In genomic region chr6:47180633-47181032, GRCh38 we compare ENCODE assay signal across 14 cellular contexts.
DNase-seq lines count a peak whose midpoint lies in the region; ATAC-seq and TF ChIP-seq lines count a peak whose summit lies in the region.
"Had no signal": no experiment of that assay in that cellular context is flagged by ENCODE, and none has a peak within 500 bp of the region (broad histone marks: within the 10 kb centered on the region; RNA-seq: fewer than 3 reads in every experiment).

No MANE protein-coding gene starts in this region.

- H3K4me1 ChIP-seq in RWPE2 (ENCODE audit: insufficient read depth, poor library complexity, severe bottlenecking) = peaks cover 12% of the 10 kb centered on the region

- peak overlapping the region; percentile 20 for H3K27ac ChIP-seq in RWPE2 (ENCODE audit: poor library complexity, severe bottlenecking)
- H3K27ac ChIP-seq: transverse colon had no signal

- ATAC-seq in RWPE2 (ENCODE audit: low read depth) = peak; percentile 99
- no peak for ATAC-seq in HG03460 (IDR thresholded peaks at IDR 0.05; ENCODE audit: unreplicated experiment)

- H3K9me3 ChIP-seq in RWPE2 (ENCODE audit: severe bottlenecking) = no peaks in the 10 kb centered on the region
- H3K9me3 ChIP-seq: transverse colon had no signal

- TF ChIP-seq CTCF in AG10803 (conservative IDR thresholded peaks at IDR 0.05; ENCODE audit: low read length) = no peak
- TF ChIP-seq CTCF in RWPE2 (IDR thresholded peaks at IDR 0.05; ENCODE audit: poor library complexity, severe bottlenecking) = peak; percentile 20
- no peak for TF ChIP-seq CTCF in fibroblast of villous mesenchyme (IDR thresholded peaks at IDR 0.05; ENCODE audit: insufficient read depth, low read depth, low read length)

- H3K4me3 ChIP-seq in AG10803 (ENCODE audit: low read length) = no peak overlapping the region
- H3K4me3 ChIP-seq in RWPE2 (ENCODE audit: severe bottlenecking) = no peak overlapping the region
- H3K4me3 ChIP-seq in fibroblast of villous mesenchyme (ENCODE audit: low read depth, low read length) = no peak overlapping the region
- H3K4me3 ChIP-seq: transverse colon had no signal

- no peaks in the 10 kb centered on the region for H3K27me3 ChIP-seq in RWPE2 (ENCODE audit: insufficient read depth, poor library complexity, severe bottlenecking)
- H3K27me3 ChIP-seq: transverse colon had no signal

- DNase-seq in AG10803 (ENCODE audit: low read depth) (peak; percentile 41), H4 (ENCODE audit: low spot score) (peak; percentile 27), RWPE2 (ENCODE audit: low spot score) (peak; percentile 65), fibroblast of villous mesenchyme (ENCODE audit: low read depth) (peak; percentile 11), NCI-H2107 (lab: John Stamatoyannopoulos, UW) (no peak)
- no peak for DNase-seq in effector CD4-positive, alpha-beta T cell
- DNase-seq in stimulated activated CD4-positive, alpha-beta T cell treated with anti-CD3 and anti-CD28 coated beads, Interleukin-15, amount 100 ng/mL, for 24 hours = no peak
- DNase-seq: activated CD4-positive, alpha-beta T cell treated with anti-CD3 and anti-CD28 coated beads for 1 hour; activated naive CD4-positive, alpha-beta T cell; CD8-positive, alpha-beta memory T cell; NCI-H2171; Right ventricle myocardium superior; transverse colon had no signal

- H3K36me3 ChIP-seq in RWPE2 (ENCODE audit: low read depth) = no peaks in the 10 kb centered on the region
- H3K36me3 ChIP-seq: transverse colon had no signal

Comparison
In these comparisons a context has a peak if more than half of its experiments do, and no peak if none do; other contexts are left out.
1. DNase-seq: peak in AG10803 (single experiment), H4 (single experiment), RWPE2 (single experiment) and fibroblast of villous mesenchyme (single experiment); none in effector CD4-positive, alpha-beta T cell (single experiment), stimulated activated CD4-positive, alpha-beta T cell treated with anti-CD3 and anti-CD28 coated beads, Interleukin-15, amount 100 ng/mL, for 24 hours (single experiment) and NCI-H2107 (single experiment).